Comparison of ENCODE assay signal across 8 cellular contexts in genomic region chr19:29858000-29858596, GRCh38. TPM values are rescaled to one million over a fixed set of nuclear protein-coding genes. Genes with fewer than 3 reads are reported as not detected.
A peak's percentile ranks its signal among the peaks of the same experiment; 100 is the strongest.
DNase-seq lines count a peak whose midpoint lies in the region; ATAC-seq, FAIRE-seq and TF ChIP-seq lines count a peak whose summit lies in the region.

No MANE protein-coding gene starts in this region.

- no peaks in the 10 kb centered on the region for H3K9me3 ChIP-seq in A549

- H3K4me1 ChIP-seq in A549: no peaks in the 10 kb centered on the region

- DNase-seq in A549 (ENCODE audit: low read depth in 1 of 2, low spot score in 1 of 2): peak; percentile 60 to 63
- DNase-seq in GM19239 (ENCODE audit: insufficient read length, low spot score): no peak
- DNase-seq in RPMI8226: peak; percentile 35
- DNase-seq in choroid plexus epithelial cell (ENCODE audit: low read depth): no peak
- DNase-seq in natural killer cell treated with Interleukin-12 subunit alpha and Interleukin-12 subunit beta and Interleukin-15 and Interleukin-18, amount 100 ng/mL, for 72 hours (ENCODE audit: low spot score): no peak
- DNase-seq in inferior parietal cortex (ENCODE audit: extremely low spot score): no peak
- DNase-seq in nucleus accumbens (lab: John Stamatoyannopoulos, UW): no peak

- TF ChIP-seq POLR2A in A549 (IDR thresholded peaks at IDR 0.05; ENCODE audit: low read length): no peak

- H3K36me3 Mint-ChIP-seq in natural killer cell treated with Interleukin-12 subunit alpha and Interleukin-12 subunit beta and Interleukin-15 and Interleukin-18, amount 100 ng/mL, for 72 hours: no peaks in the 10 kb centered on the region

- H3K27me3 Mint-ChIP-seq in natural killer cell treated with Interleukin-12 subunit alpha and Interleukin-12 subunit beta and Interleukin-15 and Interleukin-18, amount 100 ng/mL, for 72 hours: peaks cover 0 to 10% of the 10 kb centered on the region in 2 donors

- WGBS in A549 (ENCODE audit: missing lambda C conversion rate): 12% methylated on average over 9 of the region's 9 CpGs

- no peak overlapping the region for H3K4me3 Mint-ChIP-seq in natural killer cell treated with Interleukin-12 subunit alpha and Interleukin-12 subunit beta and Interleukin-15 and Interleukin-18, amount 100 ng/mL, for 72 hours

- FAIRE-seq in A549 (lab: Jason Lieb, UNC): no peak
- peak; percentile 66 for FAIRE-seq in GM19239 (lab: Jason Lieb, UNC)

- peak; percentile 63 for TF ChIP-seq RAD21 in A549 (conservative IDR thresholded peaks at IDR 0.05 in 1 of 2, IDR thresholded peaks at IDR 0.05 in 1 of 2)

- CTCF ChIA-PET in A549 (lab: Yijun Ruan, JAX): interaction anchor here (0.5 to 18.7 kb wide), 61 partner anchors 8 to 1533 kb away, joined by 3 to 348 read pairs (median 4); partner anchors contain the start of genes C19orf12 and URI1

- H3K27ac Mint-ChIP-seq in natural killer cell treated with Interleukin-12 subunit alpha and Interleukin-12 subunit beta and Interleukin-15 and Interleukin-18, amount 100 ng/mL, for 72 hours: no peak overlapping the region

- H3K4me3 ChIP-seq in A549: no peak overlapping the region
- H3K4me3 ChIP-seq in choroid plexus epithelial cell (ENCODE audit: low read depth, low read length): no peak overlapping the region

- TF ChIP-seq CTCF in A549 (IDR thresholded peaks at IDR 0.05) (peak; percentile 68), choroid plexus epithelial cell (conservative IDR thresholded peaks at IDR 0.05; ENCODE audit: low read depth, low read length) (peak; percentile 60)

- no peak overlapping the region for H3K27ac ChIP-seq in A549

- POLR2A ChIA-PET in A549 (lab: Yijun Ruan, JAX): interaction anchor here (2.2 kb wide), 1 partner anchor 13 kb away, joined by 11 read pairs; no protein-coding TSS in a partner anchor

- H3K4me1 Mint-ChIP-seq in natural killer cell treated with Interleukin-12 subunit alpha and Interleukin-12 subunit beta and Interleukin-15 and Interleukin-18, amount 100 ng/mL, for 72 hours (ENCODE audit: low read depth in 2 of 2): no peaks in the 10 kb centered on the region

- TF ChIP-seq EP300 in A549 (IDR thresholded peaks at IDR 0.05): no peak

- H3K4me2 ChIP-seq in A549: no peak overlapping the region

- peak; percentile 78 to 86 for ATAC-seq in A549
- peak; percentile 46 to 72 for ATAC-seq in natural killer cell treated with Interleukin-12 subunit alpha and Interleukin-12 subunit beta and Interleukin-15 and Interleukin-18, amount 100 ng/mL, for 72 hours
- ATAC-seq in GM18519 (IDR thresholded peaks at IDR 0.05; ENCODE audit: low FRiP score, unreplicated experiment): no peak

- no peaks in the 10 kb centered on the region for H3K9me3 Mint-ChIP-seq in natural killer cell treated with Interleukin-12 subunit alpha and Interleukin-12 subunit beta and Interleukin-15 and Interleukin-18, amount 100 ng/mL, for 72 hours

TF ChIP-seq in A549, 52 proteins besides CTCF, POLR2A, EP300 and RAD21:
- TF ChIP-seq ZFP36 (IDR thresholded peaks at IDR 0.05; ENCODE audit: borderline replicate concordance, partially characterized antibody): peak; percentile 28
- TF ChIP-seq TFCP2L1 (CRISPR knock-in tag; IDR thresholded peaks at IDR 0.05): no peak
- TF ChIP-seq SMC3 (IDR thresholded peaks at IDR 0.05): peak; percentile 76
- TF ChIP-seq, protein P1, sequence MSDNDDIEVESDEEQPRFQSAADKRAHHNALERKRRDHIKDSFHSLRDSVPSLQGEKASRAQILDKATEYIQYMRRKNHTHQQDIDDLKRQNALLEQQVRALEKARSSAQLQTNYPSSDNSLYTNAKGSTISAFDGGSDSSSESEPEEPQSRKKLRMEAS (IDR thresholded peaks at IDR 0.05): peak; percentile 20; the same call in 1 of the 2 replicates
TF ChIP-seq in A549: peak in this region for 3.

RNA-seq across cellular contexts. Expression of gene CCNE1, which starts 46.3 kb away (rescaled TPM):
- polyA plus RNA-seq in A549 (2011; rRNA removed) (15.4 and 18.3 TPM in 2 replicates), A549 (2017; fragmentation: RNase III; extraction: RNeasy Plus Mini Kit Qiagen cat#74134 plus additional on column Dnase treatment) (25.0 to 26.9 TPM (median 25.2 TPM) in 3 replicates)
- 20.9 and 21.4 TPM in 2 replicates for polyA plus RNA-seq in A549 (2012; cell fraction: cytosol; rRNA removed)
- polyA plus RNA-seq in A549 (2012; cell fraction: nucleus; rRNA removed): 21.9 and 34.2 TPM in 2 replicates
- 14.1 and 15.5 TPM in 2 replicates for polyA minus RNA-seq in A549 (2011; rRNA and poly(A)+ RNA removed)
- total RNA-seq in natural killer cell treated with Interleukin-12 subunit alpha and Interleukin-12 subunit beta and Interleukin-15 and Interleukin-18, amount 100 ng/mL, for 72 hours: 10 to 100 TPM; 16.5 to 33.2 TPM

Comparison
In these comparisons a context has a peak if more than half of its experiments do, and no peak if none do; other contexts are left out.
1. DNase-seq: peak in A549 (2 of 2) and RPMI8226 (single experiment); none in GM19239 (single experiment), choroid plexus epithelial cell (single experiment), natural killer cell treated with Interleukin-12 subunit alpha and Interleukin-12 subunit beta and Interleukin-15 and Interleukin-18, amount 100 ng/mL, for 72 hours (single experiment), inferior parietal cortex (single experiment) and nucleus accumbens (0 of 56).